ENCODE assay signal across 8 cellular contexts in genomic region chr6:143941852-143942627, GRCh38.
DNase-seq lines count a peak whose midpoint lies in the region; ATAC-seq, FAIRE-seq and TF ChIP-seq lines count a peak whose summit lies in the region.

No MANE protein-coding gene starts in this region.

- peaks cover under 1% of the 10 kb centered on the region for H3K36me3 Mint-ChIP-seq in T-cell

- H3K4me1 ChIP-seq in kidney (ENCODE audit: control insufficient read depth in 1 of 2, insufficient read depth in 1 of 2, low read depth in 1 of 2, low read length in 2 of 2): no peaks in the 10 kb centered on the region

- H3K4me3 Mint-ChIP-seq in T-cell: no peak overlapping the region

- peak; percentile 62 for TF ChIP-seq CTCF in AG10803 (conservative IDR thresholded peaks at IDR 0.05; ENCODE audit: low read length)
- peak; percentile 70 for TF ChIP-seq CTCF in astrocyte of the cerebellum (IDR thresholded peaks at IDR 0.05; ENCODE audit: low read depth, low read length, missing control alignments)
- peak; percentile 72 for TF ChIP-seq CTCF in kidney (IDR thresholded peaks at IDR 0.05; ENCODE audit: borderline replicate concordance, extremely low read depth, insufficient read depth)

- peaks cover 0 to 4% of the 10 kb centered on the region in 2 donors for H3K9me3 ChIP-seq in kidney (ENCODE audit: control insufficient read depth in 1 of 2, low read length in 2 of 2)

- DNase-seq in AG10803 (ENCODE audit: low read depth) (peak; percentile 52), T-cell (peak; percentile 6 to 64 (median 50)), astrocyte of the cerebellum (ENCODE audit: low read depth) (peak; percentile 32), kidney (peak; percentile 75), NCI-H2029 (lab: John Stamatoyannopoulos, UW) (no peak)
- DNase-seq in Jurkat, Clone E6-1 (ENCODE audit: low read depth, low spot score): peak; percentile 85
- DNase-seq in stimulated activated CD8-positive, alpha-beta memory T cell treated with anti-CD3 and anti-CD28 coated beads, Interleukin-12 subunit alpha, Interleukin-12 subunit beta, amount 100 ng/mL, for 4 hours (ENCODE audit: low read depth): peak; percentile 21

- peak; percentile 64 for ATAC-seq in GM18907 (IDR thresholded peaks at IDR 0.05; ENCODE audit: unreplicated experiment)
- ATAC-seq in T-cell (replicated peaks in 1 of 4): peak; percentile 45 to 71 (median 64)

- H3K27me3 Mint-ChIP-seq in T-cell: no peaks in the 10 kb centered on the region

- no peak for FAIRE-seq in kidney (lab: Jason Lieb, UNC)

- H3K36me3 ChIP-seq in kidney (ENCODE audit: control insufficient read depth in 1 of 2, insufficient read depth in 2 of 2, low read length in 2 of 2): no peaks in the 10 kb centered on the region

- H3K27ac ChIP-seq in kidney (ENCODE audit: low read depth in 2 of 2, low read length in 2 of 2): no peak overlapping the region

- no peak overlapping the region for H3K9ac ChIP-seq in kidney (ENCODE audit: low read length in 2 of 2)

- H3K27ac Mint-ChIP-seq in T-cell: peak overlapping the region in 1 of 2 donors; percentile 73

- in situ Hi-C loops in astrocyte of the cerebellum (cut with HindIII; ENCODE audit: low sequenced_read_pairs): no loop called here

- H3K4me3 ChIP-seq in AG10803 (ENCODE audit: low read length) (no peak overlapping the region), astrocyte of the cerebellum (ENCODE audit: low read depth, low read length) (no peak overlapping the region), kidney (ENCODE audit: low read length in 2 of 2) (no peak overlapping the region)
- H3K4me3 ChIP-seq in Jurkat, Clone E6-1 (ENCODE audit: low read length): no peak overlapping the region

- H3K9me3 Mint-ChIP-seq in T-cell: no peaks in the 10 kb centered on the region

- CTCF ChIA-PET in T-cell (lab: Charles Lee): interaction anchor here (0.6 to 1.4 kb wide), 8 partner anchors 8 to 429 kb away, joined by 3 to 6 read pairs (median 4); no protein-coding TSS in a partner anchor

- H3K4me1 Mint-ChIP-seq in T-cell: peaks cover 8 to 11% (median 10%) of the 10 kb centered on the region in 3 donors

- intact Hi-C loops in kidney (cut with DNase I): no loop called here

- POLR2A ChIA-PET in T-cell (lab: Charles Lee): interaction anchor here in 1 of 2 donors (0.5 kb wide), 1 partner anchor 125 kb away, joined by 7 read pairs; no protein-coding TSS in a partner anchor
